17 cellular contexts compared by ENCODE assay signal in genomic region chr20:44714102-44714700, GRCh38. TPM values are rescaled to one million over a fixed set of nuclear protein-coding genes. Genes with fewer than 3 reads are reported as not detected.
DNase-seq lines count a peak whose midpoint lies in the region; FAIRE-seq and TF ChIP-seq lines count a peak whose summit lies in the region.
"Had no signal": no experiment of that assay in that cellular context is flagged by ENCODE, and none has a peak within 500 bp of the region (broad histone marks: within the 10 kb centered on the region; RNA-seq: fewer than 3 reads in every experiment).

No MANE protein-coding gene starts in this region.

- no peaks in the 10 kb centered on the region for H3K36me3 ChIP-seq in BLaER1 treated with 17β-estradiol and CSF1 and Interleukin-3, amounts not matched to agents 10 nM and 100 nM
- H3K36me3 ChIP-seq in kidney (ENCODE audit: control insufficient read depth in 1 of 2, insufficient read depth in 2 of 2, low read length in 2 of 2) (no peaks in the 10 kb centered on the region), sigmoid colon (no peaks in the 10 kb centered on the region)
- H3K36me3 ChIP-seq: Peyer's patch had no signal

- peaks cover 15% of the 10 kb centered on the region for H3K36me3 Mint-ChIP-seq in MCF 10A (ENCODE audit: insufficient read depth, unreplicated experiment)

- no peaks in the 10 kb centered on the region for H3K9me3 Mint-ChIP-seq in MCF 10A (ENCODE audit: unreplicated experiment)

- peaks cover 11 to 15% (median 13%) of the 10 kb centered on the region in 10 experiments for H3K4me1 ChIP-seq in BLaER1 treated with 17β-estradiol and CSF1 and Interleukin-3, amounts not matched to agents 10 nM and 100 nM
- peaks cover 0 to 2% of the 10 kb centered on the region in 2 donors for H3K4me1 ChIP-seq in kidney (ENCODE audit: control insufficient read depth in 1 of 2, insufficient read depth in 1 of 2, low read depth in 1 of 2, low read length in 2 of 2)
- H3K4me1 ChIP-seq in sigmoid colon: peaks cover 0 to 26% (median 18%) of the 10 kb centered on the region in 4 donors
- H3K4me1 ChIP-seq: Caco-2 had no signal

- peak overlapping the region in 3 of 11 experiments; percentile 1 to 33 (median 13); a peak in 3 of 22 replicates for H3K9ac ChIP-seq in BLaER1 treated with 17β-estradiol and CSF1 and Interleukin-3, amounts not matched to agents 10 nM and 100 nM
- H3K9ac ChIP-seq in kidney (ENCODE audit: low read length in 2 of 2): no peak overlapping the region

- no peak for TF ChIP-seq POLR2A in sigmoid colon (IDR thresholded peaks at IDR 0.05)

- no peaks in the 10 kb centered on the region; a peak in 2 of 22 replicates for H4K20me1 ChIP-seq in BLaER1 treated with 17β-estradiol and CSF1 and Interleukin-3, amounts not matched to agents 10 nM and 100 nM

- FAIRE-seq in kidney (lab: Jason Lieb, UNC): no peak
- FAIRE-seq: GM18507, H54 had no signal

- CTCF ChIA-PET in MCF 10A (lab: Yijun Ruan, JAX): interaction anchor here (0.9 to 6.6 kb wide), 6 partner anchors 9 to 51 kb away, joined by 3 to 78 read pairs (median 4); no protein-coding TSS in a partner anchor

- peak in 2 of 4 donors; percentile 60 to 89 for TF ChIP-seq EP300 in sigmoid colon (IDR thresholded peaks at IDR 0.05)

- H3K4me3 ChIP-seq in BLaER1 treated with 17β-estradiol and CSF1 and Interleukin-3, amounts not matched to agents 10 nM and 100 nM: no peak overlapping the region
- H3K4me3 ChIP-seq in kidney (ENCODE audit: low read length in 2 of 2) (no peak overlapping the region), sigmoid colon (no peak overlapping the region)
- H3K4me3 ChIP-seq: Peyer's patch had no signal

- no peak for TF ChIP-seq CTCF in MCF 10A (IDR thresholded peaks at IDR 0.05; ENCODE audit: unreplicated experiment)
- TF ChIP-seq CTCF in kidney (IDR thresholded peaks at IDR 0.05; ENCODE audit: borderline replicate concordance, extremely low read depth, insufficient read depth): no peak
- TF ChIP-seq CTCF in sigmoid colon (IDR thresholded peaks at IDR 0.05): no peak

- peak overlapping the region; percentile 24 for H3K4me3 Mint-ChIP-seq in MCF 10A (ENCODE audit: unreplicated experiment)

- 42 to 68% methylated on average over 13 of the region's 13 CpGs for WGBS in sigmoid colon, 2 donors

- no TSS peak for BruUV-seq in MCF 10A (replicated peaks; lab: Mats Ljungman, UMichigan)

- H3K27me3 Mint-ChIP-seq in MCF 10A (ENCODE audit: insufficient read depth, unreplicated experiment): no peaks in the 10 kb centered on the region

- H3K27me3 ChIP-seq in BLaER1 treated with 17β-estradiol and CSF1 and Interleukin-3, amounts not matched to agents 10 nM and 100 nM: no peaks in the 10 kb centered on the region; a peak in 1 of 22 replicates
- no peaks in the 10 kb centered on the region for H3K27me3 ChIP-seq in sigmoid colon
- H3K27me3 ChIP-seq: Peyer's patch had no signal

- H3K4me2 ChIP-seq in BLaER1 treated with 17β-estradiol and CSF1 and Interleukin-3, amounts not matched to agents 10 nM and 100 nM: peak overlapping the region; percentile 22 to 80 (median 64)

- DNase-seq in MCF 10A (ENCODE audit: unreplicated experiment): no peak
- DNase-seq in kidney: peak; percentile 22
- DNase-seq in sigmoid colon: peak; percentile 60
- DNase-seq in HPDE6-E6E7 (ENCODE audit: extremely low spot score): no peak
- DNase-seq in effector CD4-positive, alpha-beta T cell: no peak
- DNase-seq in activated CD4-positive, alpha-beta T cell treated with anti-CD3 and anti-CD28 coated beads, Interleukin-2, amount 50 U/mL, for 4 hours: no peak
- no peak for DNase-seq in glomerular visceral epithelial cell (ENCODE audit: extremely low spot score)
- DNase-seq: activated T-cell treated with anti-CD3 and anti-CD28 coated beads, Interleukin-2, amount 50 U/mL, for 1 hour; Caco-2; stimulated activated CD4-positive, alpha-beta T cell treated with anti-CD3 and anti-CD28 coated beads, Interleukin-4, amount 100 ng/mL, for 4 hours; stimulated activated naive CD4-positive, alpha-beta T cell treated with Interleukin-2 at 50 U/mL for 16 hours; T-helper 2 cell had no signal

- POLR2A ChIA-PET in MCF 10A (lab: Yijun Ruan, JAX): interaction anchor here (0.9 to 9.2 kb wide), 9 partner anchors 8 to 171 kb away, joined by 3 to 138 read pairs (median 4); partner anchors contain the start of gene YWHAB

- H3K9me3 ChIP-seq in BLaER1 treated with 17β-estradiol and CSF1 and Interleukin-3, amounts not matched to agents 10 nM and 100 nM (replicated peaks in 1 of 11): no peaks in the 10 kb centered on the region
- H3K9me3 ChIP-seq in kidney (ENCODE audit: control insufficient read depth in 1 of 2, low read length in 2 of 2) (no peaks in the 10 kb centered on the region), sigmoid colon (no peaks in the 10 kb centered on the region)
- H3K9me3 ChIP-seq: Caco-2, Peyer's patch had no signal

- peaks cover 34% of the 10 kb centered on the region for H3K4me1 Mint-ChIP-seq in MCF 10A (ENCODE audit: insufficient read depth, unreplicated experiment)

- H3K27ac Mint-ChIP-seq in MCF 10A (ENCODE audit: low read depth, unreplicated experiment): peak overlapping the region; percentile 49

- intact Hi-C loops in MCF 10A (cut with micrococcal nuclease): no loop called here
- intact Hi-C loops in kidney (cut with DNase I): no loop called here
- intact Hi-C loops in sigmoid colon (cut with DNase I): no loop called here

- no peak overlapping the region for H3K27ac ChIP-seq in BLaER1 treated with 17β-estradiol and CSF1 and Interleukin-3, amounts not matched to agents 10 nM and 100 nM
- H3K27ac ChIP-seq in kidney (ENCODE audit: low read depth in 2 of 2, low read length in 2 of 2): no peak overlapping the region
- peak overlapping the region; percentile 25 to 83 (median 66) for H3K27ac ChIP-seq in sigmoid colon

RNA-seq across cellular contexts. Expression of gene CCN5, which starts 1.0 kb away (rescaled TPM):
- total RNA-seq in MCF 10A (2022) (0.93 and 1.4 TPM in 2 replicates), kidney (3.1 TPM), sigmoid colon (10 to 100 TPM in 3 of 4 donors, 1 to 10 TPM in 1; 5.0 to 48.7 (median 18.5) TPM)
- polyA plus RNA-seq in kidney (ENCODE audit: insufficient read depth, low read depth, low replicate concordance) (0.41 TPM), sigmoid colon (10 to 100 TPM in 1 of 3 donors, 1 to 10 TPM in 2; 1.0 to 21.0 (median 2.8) TPM)
- total RNA-seq: Caco-2, mononuclear cell had no signal

RNA-seq across cellular contexts. Expression of gene KCNK15, which starts 31.5 kb away (rescaled TPM):
- 0.93 and 1.4 TPM in 2 replicates for total RNA-seq in MCF 10A (2022)
- 11.7 TPM for total RNA-seq in kidney
- 0.62 TPM for polyA plus RNA-seq in kidney (ENCODE audit: insufficient read depth, low read depth, low replicate concordance)
- total RNA-seq in sigmoid colon: 1 to 10 TPM in 2 of 4 donors, under 1 TPM in 2; 0.55 to 2.1 (median 1.0) TPM
- polyA plus RNA-seq in sigmoid colon: under 1 TPM in 2 of 3 donors, not detected in 1; 0.28 to 0.60 TPM

Comparison
In these comparisons a context has a peak if more than half of its experiments do, and no peak if none do; other contexts are left out.
1. H3K27ac ChIP-seq: peak in sigmoid colon (4 of 4); none in BLaER1 treated with 17β-estradiol and CSF1 and Interleukin-3, amounts not matched to agents 10 nM and 100 nM (0 of 11) and kidney (0 of 2).
2. DNase-seq: peak in kidney (single experiment) and sigmoid colon (single experiment); none in MCF 10A (single experiment), HPDE6-E6E7 (single experiment), effector CD4-positive, alpha-beta T cell (single experiment), activated CD4-positive, alpha-beta T cell treated with anti-CD3 and anti-CD28 coated beads, Interleukin-2, amount 50 U/mL, for 4 hours (0 of 2) and glomerular visceral epithelial cell (single experiment).